Comparison of ENCODE assay signal across 11 cellular contexts in genomic region chr11:111944139-111944538, GRCh38. TPM values are rescaled to one million over a fixed set of nuclear protein-coding genes. Genes with fewer than 3 reads are reported as not detected.
DNase-seq lines count a peak whose midpoint lies in the region; ATAC-seq lines count a peak whose summit lies in the region.
"Had no signal": no experiment of that assay in that cellular context is flagged by ENCODE, and none has a peak within 500 bp of the region (broad histone marks: within the 10 kb centered on the region; RNA-seq: fewer than 3 reads in every experiment).

No MANE protein-coding gene starts in this region.

- no peaks in the 10 kb centered on the region for H3K36me3 Mint-ChIP-seq in central memory CD8-positive, alpha-beta T cell (ENCODE audit: insufficient read depth)

- H3K4me3 Mint-ChIP-seq in central memory CD8-positive, alpha-beta T cell = no peak overlapping the region

- no peaks in the 10 kb centered on the region for H3K27me3 Mint-ChIP-seq in central memory CD8-positive, alpha-beta T cell

- no peak for ATAC-seq in central memory CD8-positive, alpha-beta T cell (replicated peaks; ENCODE audit: extremely low read depth, poor library complexity, severe bottlenecking)
- ATAC-seq in GM21723 (IDR thresholded peaks at IDR 0.05; ENCODE audit: unreplicated experiment) = no peak
- no peak for ATAC-seq in HG03521 (IDR thresholded peaks at IDR 0.05; ENCODE audit: unreplicated experiment)
- ATAC-seq in GM19395 (IDR thresholded peaks at IDR 0.05; ENCODE audit: unreplicated experiment) = no peak
- ATAC-seq: HCT116 had no signal

- no peaks in the 10 kb centered on the region for H3K9me3 Mint-ChIP-seq in central memory CD8-positive, alpha-beta T cell

- DNase-seq in AG08395 (ENCODE audit: low spot score) (peak; percentile 67), M059J (ENCODE audit: low read depth) (peak; percentile 86), myocyte (ENCODE audit: low read depth) (peak; percentile 49), epidermal melanocyte (ENCODE audit: insufficient read length, low spot score) (no peak)
- no peak for DNase-seq in central memory CD8-positive, alpha-beta T cell (ENCODE audit: low spot score in 2 of 2)
- DNase-seq: GDM1, NCI-H1436 treated with DMSO at 0.1 percent for 48 hours had no signal

- peaks cover 4% of the 10 kb centered on the region for H3K4me1 Mint-ChIP-seq in central memory CD8-positive, alpha-beta T cell

- H3K27ac Mint-ChIP-seq in central memory CD8-positive, alpha-beta T cell (ENCODE audit: low read depth) = peak overlapping the region; percentile 23

RNA-seq across cellular contexts. Expression of gene DIXDC1, which starts 7.0 kb away (rescaled TPM):
- 13.7 and 19.0 TPM in 2 replicates for total RNA-seq in M059J (2014; rRNA removed; shearing (Covaris generic))
- total RNA-seq in myocyte = 17.7 and 19.6 TPM in 2 replicates
- 15.9 TPM for polyA plus RNA-seq in myocyte (2012)

RNA-seq across cellular contexts. Expression of gene C11orf52, which starts 25.4 kb away (rescaled TPM):
- not detected in 2 replicates for total RNA-seq in M059J (2014; rRNA removed; shearing (Covaris generic))
- total RNA-seq in myocyte = 0.70 and 1.7 TPM in 2 replicates
- polyA plus RNA-seq in myocyte (2012) = 3.7 TPM

RNA-seq across cellular contexts. Expression of gene HSPB2, which starts 31.6 kb away (rescaled TPM):
- not detected in 2 replicates for total RNA-seq in M059J (2014; rRNA removed; shearing (Covaris generic))
- 14.6 and 15.6 TPM in 2 replicates for total RNA-seq in myocyte
- polyA plus RNA-seq in myocyte (2012) = 67.7 TPM

RNA-seq across cellular contexts. Expression of gene CRYAB, which starts 32.6 kb away (rescaled TPM):
- total RNA-seq in M059J (2014; rRNA removed; shearing (Covaris generic)) = 1.7 TPM in 1 of 2 replicates, not detected in the other
- 182 and 268 TPM in 2 replicates for total RNA-seq in myocyte
- polyA plus RNA-seq in myocyte (2012) = 1,070 TPM

Comparison
In these comparisons a context has a peak if more than half of its experiments do, and no peak if none do; other contexts are left out.
1. DNase-seq: peak in AG08395 (single experiment), M059J (single experiment) and myocyte (single experiment); none in central memory CD8-positive, alpha-beta T cell (0 of 2) and epidermal melanocyte (single experiment).
2. RNA of gene HSPB2, which starts 31.6 kb away (total RNA-seq): 14.6 to 15.6 TPM in myocyte; not detected in M059J; every median in the first group is over 10 times any median in the second.